In the genomic region with DNA sequence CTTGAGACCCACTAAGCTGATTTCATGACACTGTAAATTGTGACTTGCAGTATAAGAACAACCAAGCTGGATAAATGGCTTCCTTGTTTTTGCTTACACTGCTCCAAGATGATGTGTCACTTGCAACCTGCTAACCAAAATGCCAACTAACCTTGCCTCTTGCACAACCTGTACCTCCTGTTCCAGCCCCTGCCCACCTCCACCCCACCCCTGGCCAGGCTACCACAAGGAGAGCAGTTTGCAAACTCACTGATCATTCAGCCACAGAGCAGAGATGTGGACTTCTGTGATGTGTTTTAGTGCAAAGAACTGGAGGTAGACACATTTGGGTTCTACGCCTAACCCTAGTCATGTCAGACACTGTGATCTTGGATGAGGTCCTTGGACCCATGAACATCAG, we compare ENCODE assay signal across 16 cellular contexts. TPM values are rescaled to one million over a fixed set of nuclear protein-coding genes. Genes with fewer than 3 reads are reported as not detected.
A peak's percentile ranks its signal among the peaks of the same experiment; 100 is the strongest.
DNase-seq lines count a peak whose midpoint lies in the region; ATAC-seq and TF ChIP-seq lines count a peak whose summit lies in the region.
"Had no signal": no experiment of that assay in that cellular context is flagged by ENCODE, and none has a peak within 500 bp of the region (broad histone marks: within the 10 kb centered on the region; RNA-seq: fewer than 3 reads in every experiment).

No MANE protein-coding gene starts in this region.

- BruUV-seq in PC-3 (replicated peaks; lab: Mats Ljungman, UMichigan) = no TSS peak

- peaks cover 12% of the 10 kb centered on the region for H3K4me1 Mint-ChIP-seq in activated CD8-positive, alpha-beta memory T cell treated with anti-CD3 and anti-CD28 coated beads, Interleukin-2, amount 10 ng/mL, durations not matched to agents 7 days and 5 days
- H3K4me1 Mint-ChIP-seq in stimulated activated effector memory CD8-positive, alpha-beta T cell treated with anti-CD3 and anti-CD28 coated beads, Interleukin-12 subunit alpha, Interleukin-12 subunit beta, amount 100 ng/mL, for 72 hours = peaks cover 18% of the 10 kb centered on the region
- peaks cover 39% of the 10 kb centered on the region for H3K4me1 Mint-ChIP-seq in HFFc6 (ENCODE audit: low read depth)

- peaks cover 5% of the 10 kb centered on the region for H3K36me3 Mint-ChIP-seq in activated CD8-positive, alpha-beta memory T cell treated with anti-CD3 and anti-CD28 coated beads, Interleukin-2, amount 10 ng/mL, durations not matched to agents 7 days and 5 days
- peaks cover 12% of the 10 kb centered on the region for H3K36me3 Mint-ChIP-seq in stimulated activated effector memory CD8-positive, alpha-beta T cell treated with anti-CD3 and anti-CD28 coated beads, Interleukin-12 subunit alpha, Interleukin-12 subunit beta, amount 100 ng/mL, for 72 hours
- no peaks in the 10 kb centered on the region for H3K36me3 Mint-ChIP-seq in HFFc6 (ENCODE audit: low read depth)

- H3K9me3 Mint-ChIP-seq in activated CD8-positive, alpha-beta memory T cell treated with anti-CD3 and anti-CD28 coated beads, Interleukin-2, amount 10 ng/mL, durations not matched to agents 7 days and 5 days (ENCODE audit: low read depth) = no peaks in the 10 kb centered on the region
- no peaks in the 10 kb centered on the region for H3K9me3 Mint-ChIP-seq in stimulated activated effector memory CD8-positive, alpha-beta T cell treated with anti-CD3 and anti-CD28 coated beads, Interleukin-12 subunit alpha, Interleukin-12 subunit beta, amount 100 ng/mL, for 72 hours
- H3K9me3 Mint-ChIP-seq in HFFc6 = no peaks in the 10 kb centered on the region

- no peak overlapping the region for H3K4me2 ChIP-seq in PC-3 (ENCODE audit: low read length)

- ATAC-seq in activated CD8-positive, alpha-beta memory T cell treated with anti-CD3 and anti-CD28 coated beads, Interleukin-2, amount 10 ng/mL, durations not matched to agents 7 days and 5 days = no peak
- ATAC-seq in PC-3 = no peak
- ATAC-seq in stimulated activated effector memory CD8-positive, alpha-beta T cell treated with anti-CD3 and anti-CD28 coated beads, Interleukin-12 subunit alpha, Interleukin-12 subunit beta, amount 100 ng/mL, for 72 hours = no peak
- no peak for ATAC-seq in GM21619 (IDR thresholded peaks at IDR 0.05; ENCODE audit: unreplicated experiment)

- H3K27ac Mint-ChIP-seq in activated CD8-positive, alpha-beta memory T cell treated with anti-CD3 and anti-CD28 coated beads, Interleukin-2, amount 10 ng/mL, durations not matched to agents 7 days and 5 days = no peak overlapping the region
- peak overlapping the region; percentile 61 for H3K27ac Mint-ChIP-seq in stimulated activated effector memory CD8-positive, alpha-beta T cell treated with anti-CD3 and anti-CD28 coated beads, Interleukin-12 subunit alpha, Interleukin-12 subunit beta, amount 100 ng/mL, for 72 hours
- no peak overlapping the region for H3K27ac Mint-ChIP-seq in HFFc6

- no peak overlapping the region for H3K4me3 ChIP-seq in PC-3 (ENCODE audit: low read length)

- POLR2A ChIA-PET in PC-3 (lab: Charles Lee; ENCODE audit: unreplicated experiment) = no interaction called here

- H3K4me1 ChIP-seq in PC-3 (ENCODE audit: insufficient read depth, low read length) = peaks cover 21% of the 10 kb centered on the region

- H3K9me2 ChIP-seq in PC-3 (replicated peaks; ENCODE audit: low read length) = no peaks in the 10 kb centered on the region

- no peak overlapping the region for H3K4me3 Mint-ChIP-seq in activated CD8-positive, alpha-beta memory T cell treated with anti-CD3 and anti-CD28 coated beads, Interleukin-2, amount 10 ng/mL, durations not matched to agents 7 days and 5 days
- H3K4me3 Mint-ChIP-seq in stimulated activated effector memory CD8-positive, alpha-beta T cell treated with anti-CD3 and anti-CD28 coated beads, Interleukin-12 subunit alpha, Interleukin-12 subunit beta, amount 100 ng/mL, for 72 hours = no peak overlapping the region
- no peak overlapping the region for H3K4me3 Mint-ChIP-seq in HFFc6

- no peaks in the 10 kb centered on the region for H3K27me3 Mint-ChIP-seq in activated CD8-positive, alpha-beta memory T cell treated with anti-CD3 and anti-CD28 coated beads, Interleukin-2, amount 10 ng/mL, durations not matched to agents 7 days and 5 days
- no peaks in the 10 kb centered on the region; the same call in 1 of the 2 replicates for H3K27me3 Mint-ChIP-seq in HFFc6 (ENCODE audit: insufficient read depth)

- intact Hi-C loops in PC-3 (cut with micrococcal nuclease) = no loop called here

- H3K27ac ChIP-seq in PC-3 (ENCODE audit: low read length) = no peak overlapping the region
- H3K27ac ChIP-seq: C4-2B had no signal

- no peaks in the 10 kb centered on the region for H3K36me3 ChIP-seq in PC-3 (ENCODE audit: low read depth, low read length)

- H3F3A ChIP-seq in PC-3 (ENCODE audit: low read length, unreplicated experiment) = no peaks in the 10 kb centered on the region

- no peaks in the 10 kb centered on the region for H3K9me3 ChIP-seq in PC-3 (ENCODE audit: low read length)
- H3K9me3 ChIP-seq: Caco-2 had no signal

- CTCF ChIA-PET in activated CD8-positive, alpha-beta memory T cell treated with anti-CD3 and anti-CD28 coated beads, Interleukin-2, amount 10 ng/mL, durations not matched to agents 7 days and 5 days (lab: Charles Lee) = interaction anchor here (1.0 kb wide), 1 partner anchor 13 kb away, joined by 3 read pairs; no protein-coding TSS in a partner anchor
- CTCF ChIA-PET in PC-3 (lab: Charles Lee) = no interaction called here

- no peaks in the 10 kb centered on the region for H4K20me1 ChIP-seq in PC-3 (ENCODE audit: low read length)

- DNase-seq in activated CD8-positive, alpha-beta memory T cell treated with anti-CD3 and anti-CD28 coated beads, Interleukin-2, amount 10 ng/mL, durations not matched to agents 7 days and 5 days = peak; percentile 34
- no peak for DNase-seq in activated CD8-positive, alpha-beta memory T cell treated with anti-CD3 and anti-CD28 coated beads for 24 hours
- DNase-seq in PC-3 (peak; percentile 24), islet precursor cell (peak; percentile 33), NCI-H2227 (lab: John Stamatoyannopoulos, UW; ENCODE audit: unreplicated experiment) (no peak), HFFc6 (no peak)
- no peak for DNase-seq in stimulated activated effector memory CD8-positive, alpha-beta T cell treated with anti-CD3 and anti-CD28 coated beads, Interleukin-12 subunit alpha, Interleukin-12 subunit beta, amount 100 ng/mL, for 72 hours (ENCODE audit: low spot score in 2 of 2)
- DNase-seq: Caco-2, HCEC 1CT, Kasumi-1, NCI-H1436 treated with DMSO at 0.1 percent for 48 hours, NCI-H2081 treated with DMSO at 0.1 percent for 48 hours, NCI-H226, NCI-H526 had no signal

- H2AFZ ChIP-seq in PC-3 (ENCODE audit: low read length) = no peak overlapping the region

- TF ChIP-seq CTCF in PC-3 (conservative IDR thresholded peaks at IDR 0.05; ENCODE audit: low read depth, low read length) (no peak), HFFc6 (IDR thresholded peaks at IDR 0.05) (no peak)

- no peak overlapping the region for H3K9ac ChIP-seq in PC-3 (ENCODE audit: low read length)

- peaks cover 2% of the 10 kb centered on the region; the same call in 1 of the 2 replicates for H3K79me2 ChIP-seq in PC-3 (ENCODE audit: low read length)

- no peaks in the 10 kb centered on the region for H3K27me3 ChIP-seq in PC-3 (ENCODE audit: low read length)

RNA-seq across cellular contexts. Expression of gene APOL6, which starts 4.3 kb away (rescaled TPM):
- 10 to 100 TPM; 59.9 to 65.2 TPM for total RNA-seq in activated CD8-positive, alpha-beta memory T cell treated with anti-CD3 and anti-CD28 coated beads, Interleukin-2, amount 10 ng/mL, durations not matched to agents 7 days and 5 days
- total RNA-seq in PC-3 (2014; rRNA removed) = 6.7 and 8.2 TPM in 2 replicates
- 1 to 10 TPM; 1.4 to 3.6 (median 3.4) TPM for total RNA-seq in HFFc6 (2021; fragmentation: NEBNext Ultra II Directional; extraction: Animal tissue kit (Norgen Biotek cat#: 25700))

RNA-seq across cellular contexts. Expression of gene MB, which starts 26.9 kb away (rescaled TPM):
- 1 to 10 TPM in 1 of 2 experiments, not detected in 1; 2.6 TPM for total RNA-seq in activated CD8-positive, alpha-beta memory T cell treated with anti-CD3 and anti-CD28 coated beads, Interleukin-2, amount 10 ng/mL, durations not matched to agents 7 days and 5 days
- 14.6 and 21.6 TPM in 2 replicates for total RNA-seq in PC-3 (2014; rRNA removed)
- total RNA-seq in HFFc6 (2021; fragmentation: NEBNext Ultra II Directional; extraction: Animal tissue kit (Norgen Biotek cat#: 25700)) = not detected

Comparison
In these comparisons a context has a peak if more than half of its experiments do, and no peak if none do; other contexts are left out.
1. DNase-seq: peak in activated CD8-positive, alpha-beta memory T cell treated with anti-CD3 and anti-CD28 coated beads, Interleukin-2, amount 10 ng/mL, durations not matched to agents 7 days and 5 days (single experiment), PC-3 (single experiment) and islet precursor cell (single experiment); none in activated CD8-positive, alpha-beta memory T cell treated with anti-CD3 and anti-CD28 coated beads for 24 hours (single experiment), stimulated activated effector memory CD8-positive, alpha-beta T cell treated with anti-CD3 and anti-CD28 coated beads, Interleukin-12 subunit alpha, Interleukin-12 subunit beta, amount 100 ng/mL, for 72 hours (0 of 2), NCI-H2227 (single experiment) and HFFc6 (single experiment).